19 cellular contexts compared by ENCODE assay signal in genomic region chr2:7780345-7780744, GRCh38.
DNase-seq lines count a peak whose midpoint lies in the region; ATAC-seq, FAIRE-seq and TF ChIP-seq lines count a peak whose summit lies in the region.
"Had no signal": no experiment of that assay in that cellular context is flagged by ENCODE, and none has a peak within 500 bp of the region (broad histone marks: within the 10 kb centered on the region; RNA-seq: fewer than 3 reads in every experiment).

No MANE protein-coding gene starts in this region.

- H3K27ac ChIP-seq in HepG2 (ENCODE audit: extremely low read length, insufficient read depth, low read length) (no peak overlapping the region), right lobe of liver (no peak overlapping the region)
- H3K27ac ChIP-seq: BLaER1, C4-2B, GM23248 had no signal

- no peak for TF ChIP-seq CTCF in HepG2 (CRISPR knock-in tag; IDR thresholded peaks at IDR 0.05)
- no peak for TF ChIP-seq CTCF in right lobe of liver (IDR thresholded peaks at IDR 0.05)

- H3K36me3 ChIP-seq in HepG2 (replicated peaks in 1 of 2; ENCODE audit: control insufficient read depth in 1 of 2, insufficient read depth in 2 of 2, low read length in 2 of 2), result no peaks in the 10 kb centered on the region
- no peaks in the 10 kb centered on the region for H3K36me3 ChIP-seq in right lobe of liver
- H3K36me3 ChIP-seq: BLaER1 had no signal

- BruUV-seq in HepG2 (replicated peaks; lab: Mats Ljungman, UMichigan), result no TSS peak

- H3K9me3 ChIP-seq in HepG2 (ENCODE audit: low read length) (no peaks in the 10 kb centered on the region), right lobe of liver (no peaks in the 10 kb centered on the region)
- H3K9me3 ChIP-seq: BLaER1, Caco-2 had no signal

- ATAC-seq in HepG2 (no peak), right lobe of liver (no peak), HG02970 (IDR thresholded peaks at IDR 0.05; ENCODE audit: low FRiP score, unreplicated experiment) (no peak)
- ATAC-seq: CD8-positive, alpha-beta T cell; HCT116 had no signal

- no peak for TF ChIP-seq RAD21 in HepG2 (CRISPR knock-in tag; IDR thresholded peaks at IDR 0.05)

- 14% methylated on average over 7 of the region's 7 CpGs for WGBS in HepG2 (ENCODE audit: low lambda C conversion rate)
- 52% methylated on average over 5 of the region's 7 CpGs for WGBS in right lobe of liver (ENCODE audit: insufficient coverage, low coverage, low lambda C conversion rate, missing lambda C conversion rate)

- no peak overlapping the region for H2AFZ ChIP-seq in HepG2 (ENCODE audit: low read length)
- H2AFZ ChIP-seq: GM23248 had no signal

- intact Hi-C loops in HepG2 (cut with micrococcal nuclease; ENCODE audit: unreplicated experiment) (no loop called here), right lobe of liver (cut with DNase I) (no loop called here)

- no peak overlapping the region for H3K4me2 ChIP-seq in HepG2 (ENCODE audit: low read depth, low read length)
- H3K4me2 ChIP-seq: BLaER1 had no signal

- DNase-seq in HepG2 (ENCODE audit: low spot score), result no peak
- no peak for DNase-seq in right lobe of liver
- DNase-seq in NCI-H446 treated with DMSO at 0.1 percent for 48 hours (lab: John Stamatoyannopoulos, UW), result peak; percentile 5
- peak; percentile 14 for DNase-seq in cerebellar cortex (ENCODE audit: low spot score)
- no peak for DNase-seq in UCSD-AML1 (lab: John Stamatoyannopoulos, UW; ENCODE audit: unreplicated experiment)
- DNase-seq: Caco-2; CD4-positive, CD25-positive, alpha-beta regulatory T cell; CD8-positive, alpha-beta T cell; DMS153; DND-41; GM23248; H9 had no signal

- no peaks in the 10 kb centered on the region for H3K79me2 ChIP-seq in HepG2 (ENCODE audit: insufficient read depth, low read length)

- CTCF ChIA-PET in HepG2 (lab: Yijun Ruan, JAX; ENCODE audit: low intra/inter-chr PET ratio, low total read pairs), result no interaction called here

- in situ Hi-C loops in HepG2 (cut with HindIII; ENCODE audit: extremely low pct_ligation_motif_present, low pct_unique_long_range_greater_than_20kb), result no loop called here

- no peak overlapping the region for H3K9ac ChIP-seq in HepG2 (ENCODE audit: insufficient read depth, low read depth, low read length)
- H3K9ac ChIP-seq: BLaER1, GM23248 had no signal

- H3K4me1 ChIP-seq in HepG2 (ENCODE audit: insufficient read depth, low read length), result no peaks in the 10 kb centered on the region
- no peaks in the 10 kb centered on the region for H3K4me1 ChIP-seq in right lobe of liver
- H3K4me1 ChIP-seq: BLaER1, Caco-2 had no signal

- FAIRE-seq in HepG2 (lab: Jason Lieb, UNC), result no peak
- FAIRE-seq: G401.6, GM12892, GM19239 had no signal

- TF ChIP-seq EP300 in HepG2 (IDR thresholded peaks at IDR 0.05; ENCODE audit: low read depth in 2 of 2, low read length in 2 of 2) (no peak), HepG2 (CRISPR knock-in tag; IDR thresholded peaks at IDR 0.05; ENCODE audit: borderline replicate concordance) (no peak)

- no peak overlapping the region for H3K4me3 ChIP-seq in HepG2 (replicated peaks in 1 of 3; ENCODE audit: insufficient read depth in 1 of 3, low read depth in 2 of 3, low read length in 3 of 3)
- H3K4me3 ChIP-seq in right lobe of liver, result no peak overlapping the region
- H3K4me3 ChIP-seq: BLaER1, GM23248 had no signal

- H3K27me3 ChIP-seq in HepG2 (ENCODE audit: control insufficient read depth in 1 of 2, insufficient read depth in 2 of 2, low read length in 2 of 2) (no peaks in the 10 kb centered on the region; a peak in 3 of 5 replicates), right lobe of liver (no peaks in the 10 kb centered on the region)
- H3K27me3 ChIP-seq: BLaER1 had no signal

- TF ChIP-seq POLR2A in HepG2 (IDR thresholded peaks at IDR 0.05; ENCODE audit: insufficient read depth in 1 of 2, low read depth in 2 of 2, low read length in 2 of 2) (no peak), right lobe of liver (IDR thresholded peaks at IDR 0.05) (no peak)

- POLR2A ChIA-PET in HepG2 (lab: Yijun Ruan, JAX), result no interaction called here

- no peaks in the 10 kb centered on the region for H4K20me1 ChIP-seq in HepG2 (ENCODE audit: insufficient read depth, low read length)
- H4K20me1 ChIP-seq: BLaER1 had no signal

TF ChIP-seq in HepG2, 621 proteins besides CTCF, POLR2A, EP300 and RAD21:
- TF ChIP-seq MAFF (IDR thresholded peaks at IDR 0.05; ENCODE audit: low read depth, low read length), result peak; percentile 59
- TF ChIP-seq ZFX (CRISPR knock-in tag; IDR thresholded peaks at IDR 0.05; ENCODE audit: low read depth), result no peak
- peak; percentile 52 to 64 for TF ChIP-seq MAFK (conservative IDR thresholded peaks at IDR 0.05 in 1 of 2, IDR thresholded peaks at IDR 0.05 in 1 of 2; ENCODE audit: low read length in 2 of 2)

Comparison
In these comparisons a context has a peak if more than half of its experiments do, and no peak if none do; other contexts are left out.
1. DNase-seq: peak in NCI-H446 treated with DMSO at 0.1 percent for 48 hours (single experiment) and cerebellar cortex (single experiment); none in HepG2 (single experiment), right lobe of liver (0 of 3) and UCSD-AML1 (single experiment).